Comparison of ENCODE assay signal across 20 cellular contexts in the genomic region with DNA sequence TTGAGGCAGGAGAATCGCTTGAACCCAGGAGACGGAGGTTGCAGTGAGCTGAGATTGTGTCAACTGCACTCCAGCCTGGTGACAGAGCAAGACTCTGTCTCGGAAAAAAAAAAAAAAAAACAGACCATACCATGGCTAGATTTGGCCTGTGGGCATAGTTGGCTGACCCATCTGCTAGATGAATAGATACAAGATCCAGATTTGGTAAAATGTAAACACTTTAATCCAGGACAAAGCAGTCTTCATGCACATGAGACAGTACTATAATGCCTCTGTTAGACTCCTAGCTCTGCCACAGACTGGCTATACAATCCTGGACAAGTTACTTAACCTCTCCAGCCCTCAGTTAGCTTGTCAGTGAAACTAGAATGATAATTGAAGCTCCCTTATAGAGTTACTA. TPM values are rescaled to one million over a fixed set of nuclear protein-coding genes. Genes with fewer than 3 reads are reported as not detected.
A peak's percentile ranks its signal among the peaks of the same experiment; 100 is the strongest.
DNase-seq lines count a peak whose midpoint lies in the region; ATAC-seq, FAIRE-seq and TF ChIP-seq lines count a peak whose summit lies in the region.
"Had no signal": no experiment of that assay in that cellular context is flagged by ENCODE, and none has a peak within 500 bp of the region (broad histone marks: within the 10 kb centered on the region; RNA-seq: fewer than 3 reads in every experiment).

No MANE protein-coding gene starts in this region.

- TF ChIP-seq CTCF in A549 (IDR thresholded peaks at IDR 0.05) (no peak), fibroblast of villous mesenchyme (IDR thresholded peaks at IDR 0.05; ENCODE audit: insufficient read depth, low read depth, low read length) (no peak), nephron (IDR thresholded peaks at IDR 0.05; ENCODE audit: unreplicated experiment in 3 of 3) (no peak)

- H3K4me1 ChIP-seq in A549 = peaks cover 34% of the 10 kb centered on the region

- POLR2A ChIA-PET in A549 (lab: Yijun Ruan, JAX) = interaction anchor here (1.6 kb wide), 1 partner anchor 14 kb away, joined by 4 read pairs; no protein-coding TSS in a partner anchor

- no peaks in the 10 kb centered on the region for H3K36me3 Mint-ChIP-seq in nephron (ENCODE audit: low read depth)
- H3K36me3 Mint-ChIP-seq: CD4-positive, alpha-beta memory T cell had no signal

- 92% methylated on average over 3 of the region's 3 CpGs for WGBS in A549 (ENCODE audit: missing lambda C conversion rate)

- H3K4me2 ChIP-seq in A549 = no peak overlapping the region

- H3K27ac ChIP-seq in A549 = peak overlapping the region; percentile 15 to 62; a peak in 3 of 6 replicates

- no peak for ATAC-seq in A549
- ATAC-seq in GM19467 (IDR thresholded peaks at IDR 0.05; ENCODE audit: unreplicated experiment) = no peak

- H3K9me3 ChIP-seq in A549 = no peaks in the 10 kb centered on the region

- H3K4me3 ChIP-seq in A549 (no peak overlapping the region), fibroblast of villous mesenchyme (ENCODE audit: low read depth, low read length) (no peak overlapping the region)

- TF ChIP-seq EP300 in A549 (IDR thresholded peaks at IDR 0.05) = no peak

- peak overlapping the region in 2 of 3 experiments; percentile 59 to 90 for H3K27ac Mint-ChIP-seq in nephron
- H3K27ac Mint-ChIP-seq: CD4-positive, alpha-beta memory T cell had no signal

- TF ChIP-seq POLR2A in A549 (IDR thresholded peaks at IDR 0.05; ENCODE audit: low read length) = no peak

- TF ChIP-seq RAD21 in A549 (conservative IDR thresholded peaks at IDR 0.05 in 1 of 2, IDR thresholded peaks at IDR 0.05 in 1 of 2) = no peak

- peaks cover 66% of the 10 kb centered on the region for H3K4me1 Mint-ChIP-seq in nephron
- H3K4me1 Mint-ChIP-seq: CD4-positive, alpha-beta memory T cell had no signal

- H3K27me3 Mint-ChIP-seq in nephron (ENCODE audit: low read depth) = peaks cover 5% of the 10 kb centered on the region

- DNase-seq in A549 (ENCODE audit: low read depth in 1 of 2, low spot score in 1 of 2) = no peak
- peak; percentile 56 for DNase-seq in RPMI7951 (ENCODE audit: low read depth)
- peak; percentile 28 for DNase-seq in fibroblast of villous mesenchyme (ENCODE audit: low read depth)
- DNase-seq in NCI-H2171 (lab: John Stamatoyannopoulos, UW) = no peak
- no peak for DNase-seq in RCC 7860 (ENCODE audit: low spot score)
- DNase-seq: 8988T; C1 segment of cervical spinal cord; Calu3; CD4-positive, alpha-beta memory T cell; COR-L47; DMS53; DMS79 treated with DMSO at 0.1 percent for 48 hours; GF-D8; H7; HCEC 1CT had no signal

- no peak overlapping the region for H3K4me3 Mint-ChIP-seq in nephron
- H3K4me3 Mint-ChIP-seq: CD4-positive, alpha-beta memory T cell had no signal

- FAIRE-seq in A549 (lab: Jason Lieb, UNC) (no peak), RCC 7860 (lab: Jason Lieb, UNC) (no peak)
- FAIRE-seq: GM12891, GM18507, H1 had no signal

- H3K9me3 Mint-ChIP-seq in nephron = no peaks in the 10 kb centered on the region
- H3K9me3 Mint-ChIP-seq: CD4-positive, alpha-beta memory T cell had no signal

- CTCF ChIA-PET in A549 (lab: Yijun Ruan, JAX) = interaction anchor here (0.8 to 4.3 kb wide), 4 partner anchors 13 to 196 kb away, joined by 3 to 19 read pairs (median 4); no protein-coding TSS in a partner anchor

TF ChIP-seq in A549, 52 proteins besides CTCF, POLR2A, EP300 and RAD21:
- no peak for TF ChIP-seq JUN (IDR thresholded peaks at IDR 0.05)
- no peak for TF ChIP-seq KDM1A (IDR thresholded peaks at IDR 0.05; ENCODE audit: low read depth)
- TF ChIP-seq GATA3 (IDR thresholded peaks at IDR 0.05; ENCODE audit: borderline replicate concordance) = no peak

RNA-seq across cellular contexts. Expression of a gene that starts 27.9 kb away (rescaled TPM):
- polyA plus RNA-seq in A549 (2011; rRNA removed) (512 and 629 TPM in 2 replicates), A549 (2017; fragmentation: RNase III; extraction: RNeasy Plus Mini Kit Qiagen cat#74134 plus additional on column Dnase treatment) (341 to 356 TPM (median 352 TPM) in 3 replicates)
- 172 and 189 TPM in 2 replicates for polyA plus RNA-seq in A549 (2012; cell fraction: cytosol; rRNA removed)
- 80.1 and 189 TPM in 2 replicates for polyA plus RNA-seq in A549 (2012; cell fraction: nucleus; rRNA removed)
- 144 and 217 TPM in 2 replicates for polyA minus RNA-seq in A549 (2011; rRNA and poly(A)+ RNA removed)
- total RNA-seq in RPMI7951 (2014; rRNA removed; shearing (Covaris generic)) = 513 and 555 TPM in 2 replicates
- total RNA-seq in fibroblast of villous mesenchyme = 166 and 232 TPM in 2 replicates

Comparison
In these comparisons a context has a peak if more than half of its experiments do, and no peak if none do; other contexts are left out.
1. DNase-seq: peak in RPMI7951 (single experiment) and fibroblast of villous mesenchyme (single experiment); none in A549 (0 of 2), NCI-H2171 (single experiment) and RCC 7860 (single experiment).